Comparison of ENCODE assay signal across 19 cellular contexts in genomic region chr2:127664895-127665225, GRCh38. TPM values are rescaled to one million over a fixed set of nuclear protein-coding genes. Genes with fewer than 3 reads are reported as not detected.
A peak's percentile ranks its signal among the peaks of the same experiment; 100 is the strongest.
DNase-seq lines count a peak whose midpoint lies in the region; ATAC-seq, FAIRE-seq and TF ChIP-seq lines count a peak whose summit lies in the region.
"Had no signal": no experiment of that assay in that cellular context is flagged by ENCODE, and none has a peak within 500 bp of the region (broad histone marks: within the 10 kb centered on the region; RNA-seq: fewer than 3 reads in every experiment).

No MANE protein-coding gene starts in this region.

- no peaks in the 10 kb centered on the region for H3K36me3 ChIP-seq in liver (ENCODE audit: control insufficient read depth in 4 of 4, insufficient read depth in 3 of 4, low read depth in 1 of 4, low read length in 3 of 4)
- H3K36me3 ChIP-seq in HepG2 (replicated peaks in 1 of 2; ENCODE audit: control insufficient read depth in 1 of 2, insufficient read depth in 2 of 2, low read length in 2 of 2), result no peaks in the 10 kb centered on the region
- H3K36me3 ChIP-seq in vagina, result no peaks in the 10 kb centered on the region

- no peak overlapping the region for H3K4me2 ChIP-seq in HepG2 (ENCODE audit: low read depth, low read length)

- no peak for FAIRE-seq in HepG2 (lab: Jason Lieb, UNC)

- no peaks in the 10 kb centered on the region for H3K36me3 Mint-ChIP-seq in progenitor cell of endocrine pancreas (ENCODE audit: insufficient read depth)

- no peaks in the 10 kb centered on the region for H3K9me3 Mint-ChIP-seq in progenitor cell of endocrine pancreas (ENCODE audit: low read depth)
- H3K9me3 Mint-ChIP-seq: dendritic cell treated with granulocyte-macrophage colony-stimulating factor and Interleukin-4, amounts not matched to agents 40 ng/mL and 50 ng/mL, for 4 days had no signal

- TF ChIP-seq RAD21 in liver (IDR thresholded peaks at IDR 0.05), result no peak
- TF ChIP-seq RAD21 in HepG2 (CRISPR knock-in tag; IDR thresholded peaks at IDR 0.05), result no peak

- H3K27me3 ChIP-seq in liver (ENCODE audit: control insufficient read depth in 4 of 4, insufficient read depth in 4 of 4, low read length in 3 of 4) (no peaks in the 10 kb centered on the region), HepG2 (ENCODE audit: control insufficient read depth in 1 of 2, insufficient read depth in 2 of 2, low read length in 2 of 2) (peaks cover 2 to 54% of the 10 kb centered on the region in 2 experiments; a peak in 4 of 5 replicates), vagina (no peaks in the 10 kb centered on the region)

- peaks cover 9% of the 10 kb centered on the region for H3K4me1 Mint-ChIP-seq in progenitor cell of endocrine pancreas (ENCODE audit: low read depth)

- TF ChIP-seq CTCF in liver (IDR thresholded peaks at IDR 0.05; ENCODE audit: low read depth, low read length, missing input control), result no peak
- TF ChIP-seq CTCF in HepG2 (CRISPR knock-in tag; IDR thresholded peaks at IDR 0.05), result no peak
- TF ChIP-seq CTCF in progenitor cell of endocrine pancreas (IDR thresholded peaks at IDR 0.05; ENCODE audit: unreplicated experiment), result no peak
- TF ChIP-seq CTCF in vagina (IDR thresholded peaks at IDR 0.05), result no peak

- H3K4me3 ChIP-seq in liver (ENCODE audit: low read depth in 1 of 3, low read length in 3 of 3) (peak overlapping the region; percentile 49 to 72 (median 63)), HepG2 (replicated peaks in 1 of 3; ENCODE audit: insufficient read depth in 1 of 3, low read depth in 2 of 3, low read length in 3 of 3) (no peak overlapping the region), iPS-18c (ENCODE audit: insufficient read depth, low read depth, low read length) (0 out of 2 replicates have a peak overlapping the region, but pooled peaks have one; percentile 20), vagina (peak overlapping the region; percentile 29 to 48)

- H4K20me1 ChIP-seq in HepG2 (ENCODE audit: insufficient read depth, low read length), result no peaks in the 10 kb centered on the region

- in situ Hi-C loops in HepG2 (cut with HindIII; ENCODE audit: extremely low pct_ligation_motif_present, low pct_unique_long_range_greater_than_20kb), result no loop called here
- in situ Hi-C loops in KBM-7 (cut with MboI; ENCODE audit: low pct_unique_long_range_greater_than_20kb, low sequenced_read_pairs), result no loop called here

- peaks cover 23 to 55% (median 36%) of the 10 kb centered on the region in 4 donors for H3K4me1 ChIP-seq in liver (ENCODE audit: control insufficient read depth in 4 of 4, insufficient read depth in 4 of 4, low read length in 3 of 4)
- H3K4me1 ChIP-seq in HepG2 (ENCODE audit: insufficient read depth, low read length), result peaks cover 14% of the 10 kb centered on the region
- peaks cover 42% of the 10 kb centered on the region for H3K4me1 ChIP-seq in vagina

- H3K9me3 ChIP-seq in liver (ENCODE audit: control insufficient read depth in 4 of 4, low read length in 3 of 4), result no peaks in the 10 kb centered on the region
- no peaks in the 10 kb centered on the region for H3K9me3 ChIP-seq in HepG2 (ENCODE audit: low read length)
- no peaks in the 10 kb centered on the region for H3K9me3 ChIP-seq in iPS-18c (ENCODE audit: control insufficient read depth, insufficient read depth, low read length)
- no peaks in the 10 kb centered on the region for H3K9me3 ChIP-seq in vagina

- H3K9ac ChIP-seq in liver (ENCODE audit: low read depth in 1 of 2, low read length in 2 of 2) (peak overlapping the region; percentile 80 to 86), HepG2 (ENCODE audit: insufficient read depth, low read depth, low read length) (no peak overlapping the region)

- H3K27me3 Mint-ChIP-seq in progenitor cell of endocrine pancreas, result peaks cover 41% of the 10 kb centered on the region

- no peak for TF ChIP-seq POLR2A in HepG2 (IDR thresholded peaks at IDR 0.05; ENCODE audit: insufficient read depth in 1 of 2, low read depth in 2 of 2, low read length in 2 of 2)
- TF ChIP-seq POLR2A in vagina (IDR thresholded peaks at IDR 0.05), result no peak

- WGBS in liver, result 37% methylated on average over 6 of the region's 6 CpGs
- 70% methylated on average over 6 of the region's 6 CpGs for WGBS in HepG2 (ENCODE audit: low lambda C conversion rate)

- H3K27ac ChIP-seq in liver (ENCODE audit: low read depth in 1 of 2, low read length in 2 of 2) (peak overlapping the region; percentile 87 to 93), HepG2 (ENCODE audit: extremely low read length, insufficient read depth, low read length) (no peak overlapping the region), vagina (peak overlapping the region; percentile 36)

- no peak for TF ChIP-seq EP300 in HepG2 (IDR thresholded peaks at IDR 0.05; ENCODE audit: low read depth in 2 of 2, low read length in 2 of 2)
- no peak for TF ChIP-seq EP300 in HepG2 (CRISPR knock-in tag; IDR thresholded peaks at IDR 0.05; ENCODE audit: borderline replicate concordance)

- no peaks in the 10 kb centered on the region for H3K79me2 ChIP-seq in HepG2 (ENCODE audit: insufficient read depth, low read length)

- POLR2A ChIA-PET in HepG2 (lab: Yijun Ruan, JAX), result no interaction called here

- H3K27ac Mint-ChIP-seq in progenitor cell of endocrine pancreas, result no peak overlapping the region
- H3K27ac Mint-ChIP-seq: dendritic cell treated with granulocyte-macrophage colony-stimulating factor and Interleukin-4, amounts not matched to agents 40 ng/mL and 50 ng/mL, for 4 days had no signal

- peak overlapping the region; percentile 19 for H3K4me3 Mint-ChIP-seq in progenitor cell of endocrine pancreas (ENCODE audit: low read depth)
- H3K4me3 Mint-ChIP-seq: dendritic cell treated with granulocyte-macrophage colony-stimulating factor and Interleukin-4, amounts not matched to agents 40 ng/mL and 50 ng/mL, for 4 days had no signal

- H2AFZ ChIP-seq in HepG2 (ENCODE audit: low read length), result no peak overlapping the region

- ATAC-seq in HepG2, result no peak
- no peak for ATAC-seq in GM21786 (IDR thresholded peaks at IDR 0.05; ENCODE audit: unreplicated experiment)

- CTCF ChIA-PET in HepG2 (lab: Yijun Ruan, JAX; ENCODE audit: low intra/inter-chr PET ratio, low total read pairs), result no interaction called here

- BruUV-seq in HepG2 (replicated peaks; lab: Mats Ljungman, UMichigan), result no TSS peak

- DNase-seq in HepG2 (ENCODE audit: low spot score) (no peak), progenitor cell of endocrine pancreas (ENCODE audit: low spot score, unreplicated experiment) (no peak), vagina (ENCODE audit: extremely low spot score in 2 of 2) (no peak), KBM-7 (no peak)
- no peak for DNase-seq in stimulated activated CD4-positive, alpha-beta T cell treated with anti-CD3 and anti-CD28 coated beads, Interleukin-15, amount 100 ng/mL, for 24 hours
- DNase-seq: activated CD4-positive, alpha-beta T cell treated with anti-CD3 and anti-CD28 coated beads, Interleukin-2, amount 50 U/mL, for 1 hour; amniotic stem cell; COR-L47; mesendoderm; NCI-H1694; OCI-M1 had no signal

- intact Hi-C loops in HepG2 (cut with micrococcal nuclease; ENCODE audit: unreplicated experiment) (no loop called here), vagina (cut with DNase I) (no loop called here)

RNA-seq across cellular contexts. Expression of gene LIMS2, which starts 10.5 kb away (rescaled TPM):
- total RNA-seq in liver (10 to 100 TPM in 1 of 2 donors, 1 to 10 TPM in 1; 1.4 to 15.6 TPM), HepG2 (2016; rRNA removed; fragmentation: Illumina TruSeq; extraction: Trizol) (0.90 and 1.0 TPM in 2 replicates), progenitor cell of endocrine pancreas (6.1 and 6.2 TPM in 2 replicates), vagina (44.2 TPM)
- polyA plus RNA-seq in liver (10 to 100 TPM; 16.5 to 17.9 TPM), HepG2 (2011; rRNA removed) (1.9 and 2.0 TPM in 2 replicates)
- total RNA-seq in HepG2 (2016; cell fraction: cytosol; rRNA removed; fragmentation: Illumina TruSeq; extraction: Trizol; ENCODE audit: low read depth), result 1.9 and 3.6 TPM in 2 replicates
- total RNA-seq in HepG2 (2016; cell fraction: insoluble cytoplasmic fraction; rRNA removed; fragmentation: Illumina TruSeq; extraction: Trizol), result 0.85 and 1.2 TPM in 2 replicates
- total RNA-seq in HepG2 (2016; cell fraction: membrane; rRNA removed; fragmentation: Illumina TruSeq; extraction: Trizol), result 2.6 and 3.9 TPM in 2 replicates
- total RNA-seq in HepG2 (2016; cell fraction: nucleus; rRNA removed; fragmentation: Illumina TruSeq; extraction: Trizol), result 0.56 and 0.81 TPM in 2 replicates
- polyA plus RNA-seq in HepG2 (2011; cell fraction: cytosol; rRNA removed), result 2.1 and 3.1 TPM in 2 replicates
- polyA plus RNA-seq in HepG2 (2011; cell fraction: nucleus; rRNA removed), result 2.0 and 2.2 TPM in 2 replicates
- polyA plus RNA-seq in HepG2 (2012), result 2.1 and 3.9 TPM in 2 replicates
- 8.9 and 10.7 TPM in 2 replicates for polyA plus RNA-seq in HepG2 (2016; cell fraction: cytosol; fragmentation: Illumina TruSeq; extraction: Trizol; ENCODE audit: low read depth)
- polyA plus RNA-seq in HepG2 (2016; cell fraction: insoluble cytoplasmic fraction; fragmentation: Illumina TruSeq; extraction: Trizol; ENCODE audit: low read depth), result 2.4 and 3.4 TPM in 2 replicates
- 8.6 and 9.2 TPM in 2 replicates for polyA plus RNA-seq in HepG2 (2016; cell fraction: membrane; fragmentation: Illumina TruSeq; extraction: Trizol; ENCODE audit: low read depth)
- polyA plus RNA-seq in HepG2 (2016; cell fraction: nucleus; fragmentation: Illumina TruSeq; extraction: Trizol; ENCODE audit: insufficient read depth, low read depth), result 1.5 TPM in 2 replicates
- 0.07 and 4.5 TPM in 2 replicates for polyA minus RNA-seq in HepG2 (2011; rRNA and poly(A)+ RNA removed; ENCODE audit: low replicate concordance)
- 1.2 and 1.9 TPM in 2 replicates for polyA minus RNA-seq in HepG2 (2011; cell fraction: cytosol; rRNA and poly(A)+ RNA removed)
- polyA minus RNA-seq in HepG2 (2011; cell fraction: nucleus; rRNA and poly(A)+ RNA removed), result 1.2 and 1.6 TPM in 2 replicates
- total RNA-seq: NCI-H460 had no signal

RNA-seq across cellular contexts. Expression of gene GPR17, which starts 18.9 kb away (rescaled TPM):
- total RNA-seq in liver (under 1 TPM in 1 of 2 donors, not detected in 1; 0.14 TPM), HepG2 (2016; rRNA removed; fragmentation: Illumina TruSeq; extraction: Trizol) (not detected in 2 replicates), progenitor cell of endocrine pancreas (not detected in 2 replicates), vagina (not detected)
- polyA plus RNA-seq in liver (under 1 TPM; 0.03 to 0.07 TPM), HepG2 (2011; rRNA removed) (not detected in 2 replicates)
- total RNA-seq in HepG2 (2016; cell fraction: cytosol; rRNA removed; fragmentation: Illumina TruSeq; extraction: Trizol; ENCODE audit: low read depth), result not detected in 2 replicates
- not detected in 2 replicates for total RNA-seq in HepG2 (2016; cell fraction: insoluble cytoplasmic fraction; rRNA removed; fragmentation: Illumina TruSeq; extraction: Trizol)
- total RNA-seq in HepG2 (2016; cell fraction: membrane; rRNA removed; fragmentation: Illumina TruSeq; extraction: Trizol), result not detected in 2 replicates
- total RNA-seq in HepG2 (2016; cell fraction: nucleus; rRNA removed; fragmentation: Illumina TruSeq; extraction: Trizol), result not detected in 2 replicates
- not detected in 2 replicates for polyA plus RNA-seq in HepG2 (2011; cell fraction: cytosol; rRNA removed)
- not detected in 2 replicates for polyA plus RNA-seq in HepG2 (2011; cell fraction: nucleus; rRNA removed)
- not detected in 2 replicates for polyA plus RNA-seq in HepG2 (2012)
- not detected in 2 replicates for polyA plus RNA-seq in HepG2 (2016; cell fraction: cytosol; fragmentation: Illumina TruSeq; extraction: Trizol; ENCODE audit: low read depth)
- not detected in 2 replicates for polyA plus RNA-seq in HepG2 (2016; cell fraction: insoluble cytoplasmic fraction; fragmentation: Illumina TruSeq; extraction: Trizol; ENCODE audit: low read depth)
- not detected in 2 replicates for polyA plus RNA-seq in HepG2 (2016; cell fraction: membrane; fragmentation: Illumina TruSeq; extraction: Trizol; ENCODE audit: low read depth)
- not detected in 2 replicates for polyA plus RNA-seq in HepG2 (2016; cell fraction: nucleus; fragmentation: Illumina TruSeq; extraction: Trizol; ENCODE audit: insufficient read depth, low read depth)
- polyA minus RNA-seq in HepG2 (2011; rRNA and poly(A)+ RNA removed; ENCODE audit: low replicate concordance), result 0.08 TPM in 1 of 2 replicates, not detected in the other
- not detected in 2 replicates for polyA minus RNA-seq in HepG2 (2011; cell fraction: cytosol; rRNA and poly(A)+ RNA removed)
- not detected in 2 replicates for polyA minus RNA-seq in HepG2 (2011; cell fraction: nucleus; rRNA and poly(A)+ RNA removed)
- total RNA-seq: G401, LHCN-M2, NCI-H460 had no signal
- polyA plus RNA-seq: AG04450 had no signal

RNA-seq across cellular contexts. Expression of gene SFT2D3, which starts 36.4 kb away (rescaled TPM):
- total RNA-seq in liver, result 1 to 10 TPM; 4.7 to 4.9 TPM
- polyA plus RNA-seq in liver, result 1 to 10 TPM in 1 of 2 donors, not detected in 1; 2.4 TPM
- total RNA-seq in HepG2 (2016; rRNA removed; fragmentation: Illumina TruSeq; extraction: Trizol), result 4.6 and 9.4 TPM in 2 replicates
- total RNA-seq in HepG2 (2016; cell fraction: cytosol; rRNA removed; fragmentation: Illumina TruSeq; extraction: Trizol; ENCODE audit: low read depth), result 1.4 and 1.5 TPM in 2 replicates
- 5.2 and 9.2 TPM in 2 replicates for total RNA-seq in HepG2 (2016; cell fraction: insoluble cytoplasmic fraction; rRNA removed; fragmentation: Illumina TruSeq; extraction: Trizol)
- total RNA-seq in HepG2 (2016; cell fraction: membrane; rRNA removed; fragmentation: Illumina TruSeq; extraction: Trizol), result 4.6 and 5.1 TPM in 2 replicates
- 10.3 and 11.4 TPM in 2 replicates for total RNA-seq in HepG2 (2016; cell fraction: nucleus; rRNA removed; fragmentation: Illumina TruSeq; extraction: Trizol)
- 8.3 and 8.7 TPM in 2 replicates for polyA plus RNA-seq in HepG2 (2011; rRNA removed)
- polyA plus RNA-seq in HepG2 (2011; cell fraction: cytosol; rRNA removed), result 6.8 and 9.4 TPM in 2 replicates
- 3.7 and 4.4 TPM in 2 replicates for polyA plus RNA-seq in HepG2 (2011; cell fraction: nucleus; rRNA removed)
- polyA plus RNA-seq in HepG2 (2012), result not detected in 2 replicates
- polyA plus RNA-seq in HepG2 (2016; cell fraction: cytosol; fragmentation: Illumina TruSeq; extraction: Trizol; ENCODE audit: low read depth), result 1.3 and 1.4 TPM in 2 replicates
- 5.4 and 7.0 TPM in 2 replicates for polyA plus RNA-seq in HepG2 (2016; cell fraction: insoluble cytoplasmic fraction; fragmentation: Illumina TruSeq; extraction: Trizol; ENCODE audit: low read depth)
- 3.0 and 4.0 TPM in 2 replicates for polyA plus RNA-seq in HepG2 (2016; cell fraction: membrane; fragmentation: Illumina TruSeq; extraction: Trizol; ENCODE audit: low read depth)
- polyA plus RNA-seq in HepG2 (2016; cell fraction: nucleus; fragmentation: Illumina TruSeq; extraction: Trizol; ENCODE audit: insufficient read depth, low read depth), result 13.6 and 14.0 TPM in 2 replicates
- polyA minus RNA-seq in HepG2 (2011; rRNA and poly(A)+ RNA removed; ENCODE audit: low replicate concordance), result 2.4 and 7.5 TPM in 2 replicates
- polyA minus RNA-seq in HepG2 (2011; cell fraction: cytosol; rRNA and poly(A)+ RNA removed), result 6.5 and 7.2 TPM in 2 replicates
- polyA minus RNA-seq in HepG2 (2011; cell fraction: nucleus; rRNA and poly(A)+ RNA removed), result 16.4 and 17.5 TPM in 2 replicates
- total RNA-seq in progenitor cell of endocrine pancreas, result 13.7 and 15.3 TPM in 2 replicates
- 3.7 TPM for total RNA-seq in vagina

Comparison
In these comparisons a context has a peak if more than half of its experiments do, and no peak if none do; other contexts are left out.
1. H3K4me3 ChIP-seq: peak in liver (3 of 3), iPS-18c (single experiment) and vagina (2 of 2); none in HepG2 (0 of 3).